ENCODE assay signal across 8 cellular contexts in genomic region chr14:61620130-61620946, GRCh38.
A peak's percentile ranks its signal among the peaks of the same experiment; 100 is the strongest.
DNase-seq lines count a peak whose midpoint lies in the region; ATAC-seq and TF ChIP-seq lines count a peak whose summit lies in the region.

No MANE protein-coding gene starts in this region.

- peaks cover 32% of the 10 kb centered on the region for H3K4me1 ChIP-seq in RWPE2 (ENCODE audit: insufficient read depth, poor library complexity, severe bottlenecking)
- no peaks in the 10 kb centered on the region for H3K4me1 ChIP-seq in upper lobe of right lung

- H3K9me3 ChIP-seq in RWPE2 (ENCODE audit: severe bottlenecking): no peaks in the 10 kb centered on the region
- H3K9me3 ChIP-seq in upper lobe of right lung: no peaks in the 10 kb centered on the region

- no peak for TF ChIP-seq CTCF in RWPE2 (IDR thresholded peaks at IDR 0.05; ENCODE audit: poor library complexity, severe bottlenecking)
- TF ChIP-seq CTCF in upper lobe of right lung (IDR thresholded peaks at IDR 0.05): no peak

- DNase-seq in Daoy (ENCODE audit: low read depth): peak; percentile 68
- no peak for DNase-seq in RWPE2 (ENCODE audit: low spot score)
- DNase-seq in kidney tubule cell (ENCODE audit: low spot score): peak; percentile 58
- no peak for DNase-seq in NCI-H2029 treated with DMSO at 0.1 percent for 48 hours (lab: John Stamatoyannopoulos, UW)
- no peak for DNase-seq in erythroblast (lab: John Stamatoyannopoulos, UW)
- DNase-seq in upper lobe of right lung: no peak
- DNase-seq in NOMO-1 treated with DMSO at 0.1 percent for 48 hours (lab: John Stamatoyannopoulos, UW; ENCODE audit: unreplicated experiment): no peak

- intact Hi-C loops in upper lobe of right lung (cut with DNase I): no loop called here

- no peak overlapping the region for H3K4me3 ChIP-seq in RWPE2 (ENCODE audit: severe bottlenecking)
- H3K4me3 ChIP-seq in upper lobe of right lung: no peak overlapping the region

- H3K27ac ChIP-seq in RWPE2 (ENCODE audit: poor library complexity, severe bottlenecking) (peak overlapping the region; percentile 75), upper lobe of right lung (no peak overlapping the region)

- H3K36me3 ChIP-seq in RWPE2 (ENCODE audit: low read depth) (no peaks in the 10 kb centered on the region), upper lobe of right lung (no peaks in the 10 kb centered on the region)

- ATAC-seq in GM21529 (IDR thresholded peaks at IDR 0.05; ENCODE audit: unreplicated experiment) (peak; percentile 91), RWPE2 (ENCODE audit: low read depth) (peak; percentile 87), upper lobe of right lung (no peak)

- H3K27me3 ChIP-seq in RWPE2 (ENCODE audit: insufficient read depth, poor library complexity, severe bottlenecking): no peaks in the 10 kb centered on the region
- H3K27me3 ChIP-seq in upper lobe of right lung: no peaks in the 10 kb centered on the region

- no peak for TF ChIP-seq POLR2A in erythroblast (IDR thresholded peaks at IDR 0.05; ENCODE audit: low read length)

Comparison
In these comparisons a context has a peak if more than half of its experiments do, and no peak if none do; other contexts are left out.
1. DNase-seq: peak in Daoy (single experiment) and kidney tubule cell (single experiment); none in RWPE2 (single experiment), NCI-H2029 treated with DMSO at 0.1 percent for 48 hours (single experiment), erythroblast (0 of 2), upper lobe of right lung (single experiment) and NOMO-1 treated with DMSO at 0.1 percent for 48 hours (single experiment).